In genomic region chr4:74365761-74366160, GRCh38 we compare ENCODE assay signal across 9 cellular contexts. TPM values are rescaled to one million over a fixed set of nuclear protein-coding genes. Genes with fewer than 3 reads are reported as not detected.
DNase-seq lines count a peak whose midpoint lies in the region; ATAC-seq, FAIRE-seq and TF ChIP-seq lines count a peak whose summit lies in the region.
"Had no signal": no experiment of that assay in that cellular context is flagged by ENCODE, and none has a peak within 500 bp of the region (broad histone marks: within the 10 kb centered on the region; RNA-seq: fewer than 3 reads in every experiment).

No MANE protein-coding gene starts in this region.

- BruUV-seq in OCI-LY7 (replicated peaks; lab: Mats Ljungman, UMichigan), result no TSS peak

- H3K79me2 ChIP-seq in OCI-LY7 (ENCODE audit: insufficient read depth, low read depth, low read length), result no peaks in the 10 kb centered on the region

- H3K4me1 ChIP-seq in A549, result peaks cover 47% of the 10 kb centered on the region
- H3K4me1 ChIP-seq in OCI-LY7 (ENCODE audit: insufficient read depth, low read length, poor library complexity, severe bottlenecking), result no peaks in the 10 kb centered on the region

- H3K9me3 ChIP-seq in A549 (no peaks in the 10 kb centered on the region), OCI-LY7 (ENCODE audit: low read length) (no peaks in the 10 kb centered on the region)

- no peaks in the 10 kb centered on the region for H3K36me3 Mint-ChIP-seq in chondrocyte (ENCODE audit: low read depth)
- H3K36me3 Mint-ChIP-seq: CD8-positive, alpha-beta memory T cell had no signal

- ATAC-seq in A549, result peak; percentile 18 to 40; a peak in 4 of 6 replicates

- H3K36me3 ChIP-seq in OCI-LY7 (ENCODE audit: insufficient read depth, low read length), result no peaks in the 10 kb centered on the region

- no peak for TF ChIP-seq EP300 in A549 (IDR thresholded peaks at IDR 0.05)

- H3K4me3 ChIP-seq in A549 (peak overlapping the region; percentile 69), OCI-LY7 (ENCODE audit: low read depth, low read length, poor library complexity, severe bottlenecking) (no peak overlapping the region)

- H3K4me3 Mint-ChIP-seq in chondrocyte (ENCODE audit: unreplicated experiment), result peak overlapping the region; percentile 65

- CTCF ChIA-PET in A549 (lab: Yijun Ruan, JAX), result interaction anchor here (1.0 to 1.4 kb wide), 2 partner anchors 12 to 46 kb away, joined by 3 read pairs; no protein-coding TSS in a partner anchor
- CTCF ChIA-PET in OCI-LY7 (lab: Charles Lee; ENCODE audit: unreplicated experiment), result no interaction called here

- no peak for FAIRE-seq in A549 (lab: Jason Lieb, UNC)

- no peaks in the 10 kb centered on the region for H4K20me1 ChIP-seq in OCI-LY7 (ENCODE audit: insufficient read depth, low read length)

- H2AFZ ChIP-seq in OCI-LY7 (ENCODE audit: low read length), result no peak overlapping the region

- H3K9me3 Mint-ChIP-seq in chondrocyte (ENCODE audit: low read depth), result no peaks in the 10 kb centered on the region

- H3K27me3 Mint-ChIP-seq in chondrocyte (ENCODE audit: low read depth), result peaks cover 43% of the 10 kb centered on the region

- H3K27ac Mint-ChIP-seq in chondrocyte (ENCODE audit: unreplicated experiment), result no peak overlapping the region
- H3K27ac Mint-ChIP-seq: CD8-positive, alpha-beta memory T cell had no signal

- H3K4me1 Mint-ChIP-seq in chondrocyte (ENCODE audit: low read depth), result peaks cover 17% of the 10 kb centered on the region

- 0% methylated on average over 10 of the region's 11 CpGs for WGBS in A549 (ENCODE audit: missing lambda C conversion rate)

- H3K4me2 ChIP-seq in A549 (peak overlapping the region; percentile 82), OCI-LY7 (ENCODE audit: low read length) (no peak overlapping the region)

- no peak for TF ChIP-seq RAD21 in A549 (conservative IDR thresholded peaks at IDR 0.05 in 1 of 2, IDR thresholded peaks at IDR 0.05 in 1 of 2)

- intact Hi-C loops in OCI-LY7 (cut with micrococcal nuclease; ENCODE audit: unreplicated experiment), result no loop called here

- TF ChIP-seq POLR2A in A549 (IDR thresholded peaks at IDR 0.05; ENCODE audit: low read length), result peak; percentile 30

- POLR2A ChIA-PET in A549 (lab: Yijun Ruan, JAX) (interaction anchor here (1.6 to 1.7 kb wide), 3 partner anchors 79 to 288 kb away, joined by 5 to 8 read pairs (median 7); partner anchors contain the start of gene AREG), OCI-LY7 (lab: Charles Lee) (interaction anchor here (0.7 kb wide), 2 partner anchors 505 to 1530 kb away, joined by 3 to 5 read pairs; no protein-coding TSS in a partner anchor)

- no peak for TF ChIP-seq CTCF in A549 (IDR thresholded peaks at IDR 0.05)
- no peak for TF ChIP-seq CTCF in chondrocyte (IDR thresholded peaks at IDR 0.05)
- no peak for TF ChIP-seq CTCF in OCI-LY7 (conservative IDR thresholded peaks at IDR 0.05; ENCODE audit: low read length)

- no peak for DNase-seq in A549 (ENCODE audit: low read depth in 1 of 2, low spot score in 1 of 2)
- DNase-seq in NCI-H1092 (lab: John Stamatoyannopoulos, UW), result peak; percentile 27
- DNase-seq in chondrocyte (ENCODE audit: low spot score), result no peak
- DNase-seq in left kidney (ENCODE audit: low read depth, low spot score), result peak; percentile 58
- DNase-seq in AG08396 (ENCODE audit: low spot score), result no peak
- no peak for DNase-seq in NCI-H774 (lab: John Stamatoyannopoulos, UW)
- DNase-seq in activated gamma-delta T cell (lab: John Stamatoyannopoulos, UW), result no peak
- no peak for DNase-seq in OCI-LY7 (ENCODE audit: low spot score)

- H3K9me2 ChIP-seq in OCI-LY7 (ENCODE audit: insufficient read depth, low read length), result no peaks in the 10 kb centered on the region

- peak overlapping the region; percentile 76 to 90 for H3K27ac ChIP-seq in A549
- no peak overlapping the region for H3K27ac ChIP-seq in OCI-LY7 (ENCODE audit: low read depth, low read length, poor library complexity, severe bottlenecking)

TF ChIP-seq in A549, 52 proteins besides CTCF, POLR2A, EP300 and RAD21:
- TF ChIP-seq RARB (CRISPR knock-in tag; IDR thresholded peaks at IDR 0.05) (no peak), PBX3 (IDR thresholded peaks at IDR 0.05) (no peak), ZNF302 (CRISPR knock-in tag; IDR thresholded peaks at IDR 0.05) (no peak), RFX5 (IDR thresholded peaks at IDR 0.05) (no peak), ZC3H11A (IDR thresholded peaks at IDR 0.05) (no peak), CBX2 (IDR thresholded peaks at IDR 0.05; ENCODE audit: borderline replicate concordance, low read depth) (no peak), MAFK (IDR thresholded peaks at IDR 0.05; ENCODE audit: partially characterized antibody) (no peak), MYC (IDR thresholded peaks at IDR 0.05; ENCODE audit: borderline replicate concordance, low read length) (no peak), USF2 (IDR thresholded peaks at IDR 0.05) (no peak), ATOH8 (CRISPR knock-in tag; IDR thresholded peaks at IDR 0.05; ENCODE audit: low read depth) (no peak), HOXB13 (CRISPR knock-in tag; IDR thresholded peaks at IDR 0.05; ENCODE audit: low read depth) (no peak), ZSCAN20 (CRISPR knock-in tag; IDR thresholded peaks at IDR 0.05) (no peak), ESRRA (IDR thresholded peaks at IDR 0.05; ENCODE audit: borderline replicate concordance, low read length) (no peak), POLR2AphosphoS2 (conservative IDR thresholded peaks at IDR 0.05; ENCODE audit: low read length) (no peak), NFE2L2 (conservative IDR thresholded peaks at IDR 0.05; ENCODE audit: low read length) (no peak), MAX (IDR thresholded peaks at IDR 0.05) (no peak), FOSB (CRISPR knock-in tag; IDR thresholded peaks at IDR 0.05) (no peak), CHD2 (IDR thresholded peaks at IDR 0.05; ENCODE audit: low read length, partially characterized antibody) (no peak), JUNB (IDR thresholded peaks at IDR 0.05) (no peak)
- TF ChIP-seq, protein P1, sequence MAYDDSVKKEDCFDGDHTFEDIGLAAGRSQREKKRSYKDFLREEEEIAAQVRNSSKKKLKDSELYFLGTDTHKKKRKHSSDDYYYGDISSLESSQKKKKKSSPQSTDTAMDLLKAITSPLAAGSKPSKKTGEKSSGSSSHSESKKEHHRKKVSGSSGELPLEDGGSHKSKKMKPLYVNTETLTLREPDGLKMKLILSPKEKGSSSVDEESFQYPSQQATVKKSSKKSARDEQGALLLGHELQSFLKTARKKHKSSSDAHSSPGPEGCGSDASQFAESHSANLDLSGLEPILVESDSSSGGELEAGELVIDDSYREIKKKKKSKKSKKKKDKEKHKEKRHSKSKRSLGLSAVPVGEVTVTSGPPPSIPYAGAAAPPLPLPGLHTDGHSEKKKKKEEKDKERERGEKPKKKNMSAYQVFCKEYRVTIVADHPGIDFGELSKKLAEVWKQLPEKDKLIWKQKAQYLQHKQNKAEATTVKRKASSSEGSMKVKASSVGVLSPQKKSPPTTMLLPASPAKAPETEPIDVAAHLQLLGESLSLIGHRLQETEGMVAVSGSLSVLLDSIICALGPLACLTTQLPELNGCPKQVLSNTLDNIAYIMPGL (CRISPR knock-in tag; IDR thresholded peaks at IDR 0.05; ENCODE audit: borderline replicate concordance), result no peak

RNA-seq across cellular contexts. Expression of gene EREG, which starts 0.8 kb away (rescaled TPM):
- polyA plus RNA-seq in A549 (2011; rRNA removed), result 71.1 and 102 TPM in 2 replicates
- polyA plus RNA-seq in A549 (2012; cell fraction: cytosol; rRNA removed), result 21.8 and 27.3 TPM in 2 replicates
- polyA plus RNA-seq in A549 (2012; cell fraction: nucleus; rRNA removed), result 35.6 and 42.5 TPM in 2 replicates
- 32.6 to 39.7 TPM (median 34.0 TPM) in 3 replicates for polyA plus RNA-seq in A549 (2017; fragmentation: RNase III; extraction: RNeasy Plus Mini Kit Qiagen cat#74134 plus additional on column Dnase treatment)
- 51.5 and 64.8 TPM in 2 replicates for polyA minus RNA-seq in A549 (2011; rRNA and poly(A)+ RNA removed)
- not detected in 3 replicates for total RNA-seq in chondrocyte
- not detected in 2 replicates for total RNA-seq in OCI-LY7 (2014; rRNA removed; shearing (Covaris generic))
- not detected in 2 replicates for total RNA-seq in OCI-LY7 (2022)
- total RNA-seq: CD8-positive, alpha-beta memory T cell had no signal
- polyA plus RNA-seq: CD8-positive, alpha-beta memory T cell had no signal

RNA-seq across cellular contexts. Expression of gene EPGN, which starts 57.5 kb away (rescaled TPM):
- polyA plus RNA-seq in A549 (2011; rRNA removed) (0.11 TPM in 1 of 2 replicates, not detected in the other), A549 (2017; fragmentation: RNase III; extraction: RNeasy Plus Mini Kit Qiagen cat#74134 plus additional on column Dnase treatment) (not detected in 3 replicates)
- not detected in 2 replicates for polyA plus RNA-seq in A549 (2012; cell fraction: cytosol; rRNA removed)
- polyA plus RNA-seq in A549 (2012; cell fraction: nucleus; rRNA removed), result not detected in 2 replicates
- not detected in 2 replicates for polyA minus RNA-seq in A549 (2011; rRNA and poly(A)+ RNA removed)
- total RNA-seq in chondrocyte (0.62 to 4.5 TPM (median 1.1 TPM) in 3 replicates), OCI-LY7 (2022) (not detected in 2 replicates)
- 0.72 TPM in 1 of 2 replicates, not detected in the other for total RNA-seq in OCI-LY7 (2014; rRNA removed; shearing (Covaris generic))
- total RNA-seq: CD8-positive, alpha-beta memory T cell had no signal
- polyA plus RNA-seq: CD8-positive, alpha-beta memory T cell had no signal

Comparison
In these comparisons a context has a peak if more than half of its experiments do, and no peak if none do; other contexts are left out.
1. DNase-seq: peak in NCI-H1092 (single experiment) and left kidney (single experiment); none in A549 (0 of 2), chondrocyte (single experiment), AG08396 (single experiment), NCI-H774 (single experiment), activated gamma-delta T cell (single experiment) and OCI-LY7 (single experiment).